26 cellular contexts compared by ENCODE assay signal in genomic region chr17:36461330-36462110, GRCh38.
"Had no signal": no experiment of that assay in that cellular context is flagged by ENCODE, and none has a peak within 500 bp of the region (broad histone marks: within the 10 kb centered on the region; RNA-seq: fewer than 3 reads in every experiment).

No MANE protein-coding gene starts in this region.

- H3K4me3 Mint-ChIP-seq: activated B cell treated with CpG ODN at 0.5 μM for 24 hours; activated CD8-positive, alpha-beta T cell treated with anti-CD3 and anti-CD28 coated beads for 36 hours; activated naive CD4-positive, alpha-beta T cell treated with anti-CD3 and anti-CD28 coated beads, Interleukin-2, amount 50 U/mL, for 24 hours; activated naive CD8-positive, alpha-beta T cell treated with anti-CD3 and anti-CD28 coated beads, Interleukin-2, amount 50 U/mL, for 24 hours; central memory CD8-positive, alpha-beta T cell; naive thymus-derived CD4-positive, alpha-beta T cell; stimulated activated effector memory CD8-positive, alpha-beta T cell treated with anti-CD3 and anti-CD28 coated beads, Interleukin-12 subunit alpha, Interleukin-12 subunit beta, amount 100 ng/mL, for 72 hours; stimulated activated naive CD8-positive, alpha-beta T cell treated with anti-CD3 and anti-CD28 coated beads, Interleukin-15, Interleukin-2, amounts not matched to agents 100 ng/mL and 50 ng/mL, for 24 hours; T-helper 2 cell treated with Interferon-gamma antibody and Interleukin-4, amounts not matched to agents 5 μg/mL and 100 μg/mL, for 36 hours had no signal

- H3K4me3 ChIP-seq: gastrocnemius medialis, pancreas, psoas muscle, sigmoid colon, thoracic aorta had no signal

- H3K36me3 Mint-ChIP-seq: stimulated activated effector memory CD8-positive, alpha-beta T cell treated with anti-CD3 and anti-CD28 coated beads, Interleukin-12 subunit alpha, Interleukin-12 subunit beta, amount 100 ng/mL, for 72 hours had no signal

- H3K4me1 Mint-ChIP-seq: activated B cell treated with CpG ODN at 0.5 μM for 24 hours; activated naive CD4-positive, alpha-beta T cell treated with anti-CD3 and anti-CD28 coated beads, Interleukin-2, amount 50 U/mL, for 24 hours; activated naive CD8-positive, alpha-beta T cell treated with anti-CD3 and anti-CD28 coated beads, Interleukin-2, amount 50 U/mL, for 24 hours; central memory CD8-positive, alpha-beta T cell; naive thymus-derived CD4-positive, alpha-beta T cell; stimulated activated effector memory CD8-positive, alpha-beta T cell treated with anti-CD3 and anti-CD28 coated beads, Interleukin-12 subunit alpha, Interleukin-12 subunit beta, amount 100 ng/mL, for 72 hours had no signal

- H3K36me3 ChIP-seq: gastrocnemius medialis, pancreas, sigmoid colon, thoracic aorta had no signal

- H3K27ac Mint-ChIP-seq: activated B cell treated with CpG ODN at 0.5 μM for 24 hours; activated CD8-positive, alpha-beta T cell treated with anti-CD3 and anti-CD28 coated beads for 36 hours; activated naive CD4-positive, alpha-beta T cell treated with anti-CD3 and anti-CD28 coated beads, Interleukin-2, amount 50 U/mL, for 24 hours; activated naive CD8-positive, alpha-beta T cell treated with anti-CD3 and anti-CD28 coated beads, Interleukin-2, amount 50 U/mL, for 24 hours; activated T-helper 2 cell treated with anti-CD3 and anti-CD28 coated beads, Interferon-gamma antibody, Interleukin-2, Interleukin-4, amounts not matched to agents 10 μg/mL and 5 μg/mL and 100 μg/mL, durations not matched to agents 14 hours and 24 hours and 36 hours; stimulated activated effector memory CD8-positive, alpha-beta T cell treated with anti-CD3 and anti-CD28 coated beads, Interleukin-12 subunit alpha, Interleukin-12 subunit beta, amount 100 ng/mL, for 72 hours; stimulated activated naive CD8-positive, alpha-beta T cell treated with anti-CD3 and anti-CD28 coated beads, Interleukin-15, Interleukin-2, amounts not matched to agents 100 ng/mL and 50 ng/mL, for 24 hours; T-helper 2 cell treated with Interferon-gamma antibody and Interleukin-4, amounts not matched to agents 5 μg/mL and 100 μg/mL, for 36 hours had no signal

- DNase-seq: activated B cell treated with CpG ODN at 0.5 μM for 24 hours; activated CD4-positive, alpha-beta T cell treated with anti-CD3 and anti-CD28 coated beads, Interleukin-2, amount 50 U/mL, for 1 hour; activated CD8-positive, alpha-beta T cell treated with anti-CD3 and anti-CD28 coated beads for 36 hours; activated naive CD8-positive, alpha-beta T cell treated with anti-CD3 and anti-CD28 coated beads, Interleukin-2, amount 50 U/mL, for 24 hours; activated T-cell treated with anti-CD3 and anti-CD28 coated beads, Interleukin-2, amount 50 U/mL, for 48 hours; effector memory CD4-positive, alpha-beta T cell; erythroblast; gastrocnemius medialis; hippocampal formation; left colon; midbrain; naive thymus-derived CD4-positive, alpha-beta T cell; nucleus accumbens; pancreas; sigmoid colon; small intestine; stimulated activated CD4-positive, alpha-beta T cell treated with anti-CD3 and anti-CD28 coated beads, Interleukin-4, amount 100 ng/mL, for 24 hours; trophoblast cell had no signal

- H3K9me3 Mint-ChIP-seq: activated B cell treated with CpG ODN at 0.5 μM for 24 hours; activated CD8-positive, alpha-beta T cell treated with anti-CD3 and anti-CD28 coated beads for 36 hours; activated naive CD4-positive, alpha-beta T cell treated with anti-CD3 and anti-CD28 coated beads, Interleukin-2, amount 50 U/mL, for 24 hours; activated naive CD8-positive, alpha-beta T cell treated with anti-CD3 and anti-CD28 coated beads, Interleukin-2, amount 50 U/mL, for 24 hours; activated T-helper 2 cell treated with anti-CD3 and anti-CD28 coated beads, Interferon-gamma antibody, Interleukin-2, Interleukin-4, amounts not matched to agents 10 μg/mL and 5 μg/mL and 100 μg/mL, durations not matched to agents 14 hours and 24 hours and 36 hours; central memory CD8-positive, alpha-beta T cell; stimulated activated effector memory CD8-positive, alpha-beta T cell treated with anti-CD3 and anti-CD28 coated beads, Interleukin-12 subunit alpha, Interleukin-12 subunit beta, amount 100 ng/mL, for 72 hours; stimulated activated naive CD8-positive, alpha-beta T cell treated with anti-CD3 and anti-CD28 coated beads, Interleukin-15, Interleukin-2, amounts not matched to agents 100 ng/mL and 50 ng/mL, for 24 hours; T-helper 2 cell treated with Interferon-gamma antibody and Interleukin-4, amounts not matched to agents 5 μg/mL and 100 μg/mL, for 36 hours had no signal

- H3K27me3 ChIP-seq: pancreas had no signal
